ENCODE assay signal across 21 cellular contexts in genomic region chr15:96764946-96765345, GRCh38.
"Had no signal": no experiment of that assay in that cellular context is flagged by ENCODE, and none has a peak within 500 bp of the region (broad histone marks: within the 10 kb centered on the region; RNA-seq: fewer than 3 reads in every experiment).

No MANE protein-coding gene starts in this region.

- H3K4me3 Mint-ChIP-seq: T-cell had no signal

- FAIRE-seq: RCC 7860 had no signal

- H3K4me3 ChIP-seq: MG63, SJSA1, SK-N-MC had no signal

- H3K9me3 ChIP-seq: MG63 had no signal

- H3K27me3 Mint-ChIP-seq: T-cell had no signal

- H3K36me3 ChIP-seq: MG63, SJSA1 had no signal

- ATAC-seq: T-cell had no signal

- H3K27ac ChIP-seq: SJSA1, SK-N-MC had no signal

- H3K4me1 Mint-ChIP-seq: T-cell had no signal

- H3K27ac Mint-ChIP-seq: T-cell had no signal

- H3K27me3 ChIP-seq: MG63, SJSA1 had no signal

- H3K4me1 ChIP-seq: SJSA1 had no signal

- DNase-seq: IMR-90, Karpas-422, KG1, MG63, NCI-H1092, NCI-H1436, NCI-H187, NCI-H2029 treated with DMSO at 0.1 percent for 48 hours, NCI-H2107, NCI-H2227 treated with DMSO at 0.1 percent for 48 hours, NCI-H524, NCI-H69, NCI-H774, Right ventricle myocardium superior, RPMI8226, SIG-M5, SW 1271, T-cell had no signal

- H3K36me3 Mint-ChIP-seq: T-cell had no signal
